Comparison of ENCODE assay signal across 15 cellular contexts in genomic region chr10:123557366-123558108, GRCh38.
DNase-seq lines count a peak whose midpoint lies in the region; ATAC-seq and TF ChIP-seq lines count a peak whose summit lies in the region.
"Had no signal": no experiment of that assay in that cellular context is flagged by ENCODE, and none has a peak within 500 bp of the region (broad histone marks: within the 10 kb centered on the region; RNA-seq: fewer than 3 reads in every experiment).

No MANE protein-coding gene starts in this region.

- H3K9me1 ChIP-seq in IMR-90 (ENCODE audit: insufficient read depth, low read length) = no peaks in the 10 kb centered on the region

- H4K5ac ChIP-seq in IMR-90 (ENCODE audit: low read depth, low read length) = no peak overlapping the region

- H3K36me3 Mint-ChIP-seq in stimulated activated effector memory CD8-positive, alpha-beta T cell treated with anti-CD3 and anti-CD28 coated beads, Interleukin-12 subunit alpha, Interleukin-12 subunit beta, amount 100 ng/mL, for 72 hours = no peaks in the 10 kb centered on the region
- H3K36me3 Mint-ChIP-seq: CD4-positive, alpha-beta memory T cell had no signal

- CTCF ChIA-PET in IMR-90 (lab: Yijun Ruan, JAX) = interaction anchor here (0.8 to 1.5 kb wide), 2 partner anchors 512 to 514 kb away, joined by 3 to 4 read pairs; no protein-coding TSS in a partner anchor
- CTCF ChIA-PET in mammary epithelial cell (lab: Charles Lee; ENCODE audit: low non-redundant PET) = no interaction called here

- H3K27ac ChIP-seq in BLaER1 = peak overlapping the region; percentile 88
- no peak overlapping the region for H3K27ac ChIP-seq in IMR-90 (ENCODE audit: insufficient read depth, low read length)
- H3K27ac ChIP-seq in coronary artery = no peak overlapping the region
- no peak overlapping the region for H3K27ac ChIP-seq in tibial nerve
- no peak overlapping the region for H3K27ac ChIP-seq in mammary epithelial cell (ENCODE audit: insufficient read depth, low read depth, low read length)
- H3K27ac ChIP-seq: HL-60 had no signal

- POLR2A ChIA-PET in IMR-90 (lab: Charles Lee; ENCODE audit: unreplicated experiment) = no interaction called here

- H4K91ac ChIP-seq in IMR-90 (ENCODE audit: insufficient read depth, low read depth, low read length) = no peak overlapping the region

- H3K27ac Mint-ChIP-seq in stimulated activated effector memory CD8-positive, alpha-beta T cell treated with anti-CD3 and anti-CD28 coated beads, Interleukin-12 subunit alpha, Interleukin-12 subunit beta, amount 100 ng/mL, for 72 hours = peak overlapping the region; percentile 50
- H3K27ac Mint-ChIP-seq: B cell; CD4-positive, alpha-beta memory T cell had no signal

- no peak overlapping the region for H3K18ac ChIP-seq in IMR-90 (ENCODE audit: low read depth, low read length)

- H3K4me2 ChIP-seq in BLaER1 (peak overlapping the region; percentile 84), IMR-90 (ENCODE audit: low read depth, low read length) (no peak overlapping the region), mammary epithelial cell (ENCODE audit: insufficient read depth, low read depth, low read length) (no peak overlapping the region)

- H3K4me1 Mint-ChIP-seq in stimulated activated effector memory CD8-positive, alpha-beta T cell treated with anti-CD3 and anti-CD28 coated beads, Interleukin-12 subunit alpha, Interleukin-12 subunit beta, amount 100 ng/mL, for 72 hours = peaks cover 6% of the 10 kb centered on the region
- H3K4me1 Mint-ChIP-seq: B cell had no signal

- H4K8ac ChIP-seq in IMR-90 (ENCODE audit: low read depth in 2 of 2, low read length in 2 of 2) = no peak overlapping the region

- no peaks in the 10 kb centered on the region for H3K79me2 ChIP-seq in mammary epithelial cell (ENCODE audit: insufficient read depth, low read length)

- no peak overlapping the region for H2AK5ac ChIP-seq in IMR-90 (ENCODE audit: low read depth, low read length)

- H2BK15ac ChIP-seq in IMR-90 (ENCODE audit: low read depth, low read length) = no peak overlapping the region

- no peaks in the 10 kb centered on the region for H3K27me3 ChIP-seq in BLaER1
- H3K27me3 ChIP-seq in IMR-90 (ENCODE audit: control insufficient read depth, insufficient read depth, low read length) = no peaks in the 10 kb centered on the region
- peaks cover 0 to 4% of the 10 kb centered on the region in 2 donors for H3K27me3 ChIP-seq in tibial nerve
- no peaks in the 10 kb centered on the region for H3K27me3 ChIP-seq in mammary epithelial cell (ENCODE audit: insufficient read depth, low read length)

- H3K4me3 Mint-ChIP-seq in stimulated activated effector memory CD8-positive, alpha-beta T cell treated with anti-CD3 and anti-CD28 coated beads, Interleukin-12 subunit alpha, Interleukin-12 subunit beta, amount 100 ng/mL, for 72 hours = no peak overlapping the region
- H3K4me3 Mint-ChIP-seq: B cell; CD4-positive, alpha-beta memory T cell had no signal

- no peak for TF ChIP-seq EP300 in tibial nerve (IDR thresholded peaks at IDR 0.05)

- no TSS peak for BruUV-seq in IMR-90 (replicated peaks; lab: Mats Ljungman, UMichigan)
- no TSS peak for BruUV-seq in mammary epithelial cell (replicated peaks; lab: Mats Ljungman, UMichigan)

- H3K9ac ChIP-seq in BLaER1 = peak overlapping the region; percentile 72
- no peak overlapping the region for H3K9ac ChIP-seq in IMR-90 (ENCODE audit: low read depth, low read length)
- no peak overlapping the region for H3K9ac ChIP-seq in mammary epithelial cell (ENCODE audit: insufficient read depth, low read length)

- H2AFZ ChIP-seq in IMR-90 (replicated peaks; ENCODE audit: low read length, poor library complexity) = no peak overlapping the region
- no peak overlapping the region for H2AFZ ChIP-seq in mammary epithelial cell (ENCODE audit: low read depth, low read length)

- in situ Hi-C loops in IMR-90 (cut with MboI; ENCODE audit: low sequenced_read_pairs) (loop anchor here (10.0 to 25.0 kb wide), 2 partner anchors 513 to 895 kb away; a partner anchor contains a TSS), mammary epithelial cell (cut with MboI; ENCODE audit: low sequenced_read_pairs in 2 of 2) (loop anchor here (10.0 to 25.0 kb wide), 2 partner anchors 420 to 513 kb away; partner anchors contain the start of genes HMX2 (in 1 of the 2) and HMX3 (in 1 of the 2))

- no peak overlapping the region for H3K4ac ChIP-seq in IMR-90 (ENCODE audit: low read depth, low read length)

- dilution Hi-C loops in IMR-90 (cut with HindIII; ENCODE audit: low sequenced_read_pairs, unreplicated experiment) = no loop called here
- dilution Hi-C loops in mammary epithelial cell (cut with HindIII; ENCODE audit: low sequenced_read_pairs) = loop anchor here (25.0 kb wide), 1 partner anchor 420 kb away; the partner anchor contains the start of genes HMX2 and HMX3

- H3K4me3 ChIP-seq in BLaER1 (peak overlapping the region; percentile 34), IMR-90 (ENCODE audit: insufficient read depth, low read depth, low read length) (no peak overlapping the region), coronary artery (no peak overlapping the region), tibial nerve (no peak overlapping the region), mammary epithelial cell (replicated peaks in 1 of 3; ENCODE audit: insufficient read depth in 1 of 3, low read depth in 2 of 3, low read length in 3 of 3) (no peak overlapping the region)
- H3K4me3 ChIP-seq: HAP-1 had no signal

- DNase-seq in IMR-90 = no peak
- DNase-seq in coronary artery (ENCODE audit: low spot score) = peak; percentile 66
- peak in 1 of 2 donors; percentile 32 for DNase-seq in stimulated activated effector memory CD8-positive, alpha-beta T cell treated with anti-CD3 and anti-CD28 coated beads, Interleukin-12 subunit alpha, Interleukin-12 subunit beta, amount 100 ng/mL, for 72 hours (ENCODE audit: low spot score in 2 of 2)
- no peak for DNase-seq in tibial nerve (ENCODE audit: low spot score in 2 of 2)
- DNase-seq in NCI-H2081 treated with DMSO at 0.1 percent for 48 hours (lab: John Stamatoyannopoulos, UW) = no peak
- DNase-seq in mammary epithelial cell = no peak
- DNase-seq: CD4-positive, alpha-beta memory T cell; NCI-H187; NCI-H345; RPMI8226; SIG-M5 had no signal

- H3K4me1 ChIP-seq in BLaER1 = peaks cover 93% of the 10 kb centered on the region
- H3K4me1 ChIP-seq in IMR-90 (ENCODE audit: control insufficient read depth, insufficient read depth, low read length) = no peaks in the 10 kb centered on the region
- H3K4me1 ChIP-seq in tibial nerve = peaks cover 0 to 12% (median 4%) of the 10 kb centered on the region in 4 donors
- H3K4me1 ChIP-seq in mammary epithelial cell (ENCODE audit: insufficient read depth, low read length) = no peaks in the 10 kb centered on the region
- H3K4me1 ChIP-seq: HAP-1 had no signal

- H3K23ac ChIP-seq in IMR-90 (ENCODE audit: low read depth, low read length) = no peak overlapping the region

- H2BK20ac ChIP-seq in IMR-90 (ENCODE audit: low read depth, low read length) = no peak overlapping the region

- H3K36me3 ChIP-seq in BLaER1 = no peaks in the 10 kb centered on the region
- H3K36me3 ChIP-seq in IMR-90 (ENCODE audit: control insufficient read depth, insufficient read depth, low read length) = no peaks in the 10 kb centered on the region
- H3K36me3 ChIP-seq in tibial nerve = no peaks in the 10 kb centered on the region
- H3K36me3 ChIP-seq in mammary epithelial cell (ENCODE audit: insufficient read depth, low read length) = no peaks in the 10 kb centered on the region
- H3K36me3 ChIP-seq: HAP-1 had no signal

- no peaks in the 10 kb centered on the region for H3K79me1 ChIP-seq in IMR-90 (ENCODE audit: low read depth in 1 of 2, low read length in 2 of 2)

- H2BK120ac ChIP-seq in IMR-90 (ENCODE audit: low read depth, low read length) = no peak overlapping the region

- no peak overlapping the region for H2AK9ac ChIP-seq in IMR-90 (replicated peaks; ENCODE audit: low read depth, low read length, poor library complexity)

- intact Hi-C loops in IMR-90 (cut with micrococcal nuclease) (no loop called here), mammary epithelial cell (cut with micrococcal nuclease) (no loop called here)

- H3K56ac ChIP-seq in IMR-90 (ENCODE audit: extremely low read depth, insufficient read depth, low read length) = no peak overlapping the region

- WGBS in IMR-90 (ENCODE audit: extremely low coverage in 2 of 2, insufficient read length in 1 of 2), 2 experiments = 31% methylated on average over 3 of the region's 8 CpGs; no CpG with 5 or more reads in 1 of the 2 experiments
- WGBS in tibial nerve, 2 donors = 72 to 77% methylated on average over 8 of the region's 8 CpGs
- 72% methylated on average over 6 of the region's 8 CpGs for WGBS in mammary epithelial cell (ENCODE audit: low coverage, missing lambda C conversion rate)

- no peak overlapping the region for H2BK5ac ChIP-seq in IMR-90 (ENCODE audit: low read depth, low read length, poor library complexity, severe bottlenecking)

- ATAC-seq in IMR-90 (ENCODE audit: low read depth) = no peak
- no peak for ATAC-seq in stimulated activated effector memory CD8-positive, alpha-beta T cell treated with anti-CD3 and anti-CD28 coated beads, Interleukin-12 subunit alpha, Interleukin-12 subunit beta, amount 100 ng/mL, for 72 hours

- H3K9me3 ChIP-seq in BLaER1 (no peaks in the 10 kb centered on the region), IMR-90 (ENCODE audit: control insufficient read depth, insufficient read depth, low read length) (no peaks in the 10 kb centered on the region; the same call in 1 of the 2 replicates), tibial nerve (no peaks in the 10 kb centered on the region), mammary epithelial cell (replicated peaks; ENCODE audit: insufficient read depth, low read length) (no peaks in the 10 kb centered on the region)
- H3K9me3 ChIP-seq: HAP-1 had no signal

- H3K9me3 Mint-ChIP-seq in stimulated activated effector memory CD8-positive, alpha-beta T cell treated with anti-CD3 and anti-CD28 coated beads, Interleukin-12 subunit alpha, Interleukin-12 subunit beta, amount 100 ng/mL, for 72 hours = no peaks in the 10 kb centered on the region
- H3K9me3 Mint-ChIP-seq: CD4-positive, alpha-beta memory T cell had no signal

- H3K14ac ChIP-seq in IMR-90 (replicated peaks; ENCODE audit: low read depth, low read length) = no peak overlapping the region

- no peak for TF ChIP-seq CTCF in IMR-90 (conservative IDR thresholded peaks at IDR 0.05; ENCODE audit: low read depth, low read length)
- TF ChIP-seq CTCF in coronary artery (IDR thresholded peaks at IDR 0.05) = no peak
- TF ChIP-seq CTCF in tibial nerve (IDR thresholded peaks at IDR 0.05) = no peak
- TF ChIP-seq CTCF in mammary epithelial cell (conservative IDR thresholded peaks at IDR 0.05 in 1 of 2, IDR thresholded peaks at IDR 0.05 in 1 of 2; ENCODE audit: extremely low read depth in 1 of 2, insufficient read depth in 1 of 2, low read depth in 1 of 2, low read length in 2 of 2) = no peak

- TF ChIP-seq POLR2A in IMR-90 (IDR thresholded peaks at IDR 0.05; ENCODE audit: low read depth, low read length) (no peak), tibial nerve (IDR thresholded peaks at IDR 0.05) (no peak)

- H4K20me1 ChIP-seq in BLaER1 (no peaks in the 10 kb centered on the region), IMR-90 (ENCODE audit: insufficient read depth, low read length) (no peaks in the 10 kb centered on the region), mammary epithelial cell (ENCODE audit: insufficient read depth, low read length) (no peaks in the 10 kb centered on the region)

- no peak for TF ChIP-seq RAD21 in IMR-90 (IDR thresholded peaks at IDR 0.05; ENCODE audit: low read length)

TF ChIP-seq in IMR-90, 13 proteins besides CTCF, POLR2A, EP300 and RAD21 (continues in another document):
- TF ChIP-seq CEBPB (IDR thresholded peaks at IDR 0.05; ENCODE audit: low read depth, low read length) = no peak
